In the genomic region with DNA sequence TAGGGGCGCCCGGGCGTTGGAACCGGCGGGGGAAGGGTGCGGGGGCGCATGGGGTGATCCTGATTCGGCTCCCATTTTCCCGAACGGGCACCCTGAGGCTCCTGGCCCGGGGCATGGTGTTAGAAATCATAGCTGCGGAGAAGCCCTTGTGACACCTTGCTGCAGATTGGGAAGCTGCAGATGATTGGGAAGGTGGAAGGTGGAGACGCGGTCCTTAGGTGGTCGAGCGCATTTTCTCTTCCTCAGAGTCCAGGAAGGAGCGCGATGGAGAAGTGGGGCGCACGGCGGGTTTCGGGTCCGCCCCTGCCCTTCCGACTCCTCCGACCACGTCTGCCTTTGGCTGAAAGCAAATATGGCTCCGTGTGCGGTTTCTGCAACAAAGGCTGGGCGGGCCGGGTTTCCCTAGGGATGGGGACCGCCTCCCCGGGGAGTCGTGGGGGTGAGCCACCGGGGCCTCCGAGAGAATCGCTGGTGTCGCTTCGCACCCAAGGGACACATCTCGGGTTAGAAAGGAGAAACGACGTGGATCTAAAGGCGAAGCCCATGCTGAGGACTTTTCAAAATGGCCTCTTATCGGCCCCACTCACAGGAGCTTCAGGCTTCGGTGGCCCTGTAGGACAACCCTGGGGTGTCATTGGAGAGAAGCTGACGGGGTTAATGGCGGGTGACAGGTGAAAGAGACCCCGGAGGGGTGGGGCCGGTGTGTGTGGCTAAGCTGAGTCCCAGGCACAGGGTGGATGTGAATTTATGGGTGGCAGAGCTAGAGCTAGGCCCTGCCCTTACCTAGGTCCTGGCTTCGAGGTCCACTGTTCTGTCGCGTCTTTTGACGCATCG, we compare ENCODE assay signal across 1 cellular context.
A peak's percentile ranks its signal among the peaks of the same experiment; 100 is the strongest.
TF ChIP-seq lines count a peak whose summit lies in the region.

No MANE protein-coding gene starts in this region.

TF ChIP-seq in K562, 482 proteins besides CTCF, POLR2A, EP300 and RAD21 (continued from another document and continues in another):
- TF ChIP-seq ILF3 (IDR thresholded peaks at IDR 0.05; ENCODE audit: borderline replicate concordance), result no peak
- TF ChIP-seq RBFOX2 (IDR thresholded peaks at IDR 0.05; ENCODE audit: low read depth, low read length), result no peak; the same call in none of the 2 replicates
- TF ChIP-seq BCL6 (CRISPR knock-in tag; IDR thresholded peaks at IDR 0.05), result 0 out of 2 replicates have a peak, but pooled peaks have one; percentile 6
- no peak for TF ChIP-seq NCOA2 (IDR thresholded peaks at IDR 0.05; ENCODE audit: partially characterized antibody in 2 of 2)
- TF ChIP-seq RBM25 (IDR thresholded peaks at IDR 0.05; ENCODE audit: low read depth, low read length, severe bottlenecking), result no peak
- no peak for TF ChIP-seq NFYB (IDR thresholded peaks at IDR 0.05; ENCODE audit: extremely low read depth, insufficient read length)
- no peak for TF ChIP-seq MED1 (CRISPR knock-in tag; IDR thresholded peaks at IDR 0.05; ENCODE audit: borderline replicate concordance)
- TF ChIP-seq KAT2B (IDR thresholded peaks at IDR 0.05; ENCODE audit: low read depth, low read length), result no peak
- no peak for TF ChIP-seq TFAM (CRISPR knock-in tag; conservative IDR thresholded peaks at IDR 0.05)
- TF ChIP-seq TOE1 (IDR thresholded peaks at IDR 0.05; ENCODE audit: borderline replicate concordance), result no peak
- TF ChIP-seq TOE1 (CRISPR knock-in tag; IDR thresholded peaks at IDR 0.05; ENCODE audit: borderline replicate concordance, low read depth), result no peak
- TF ChIP-seq, protein P1, sequence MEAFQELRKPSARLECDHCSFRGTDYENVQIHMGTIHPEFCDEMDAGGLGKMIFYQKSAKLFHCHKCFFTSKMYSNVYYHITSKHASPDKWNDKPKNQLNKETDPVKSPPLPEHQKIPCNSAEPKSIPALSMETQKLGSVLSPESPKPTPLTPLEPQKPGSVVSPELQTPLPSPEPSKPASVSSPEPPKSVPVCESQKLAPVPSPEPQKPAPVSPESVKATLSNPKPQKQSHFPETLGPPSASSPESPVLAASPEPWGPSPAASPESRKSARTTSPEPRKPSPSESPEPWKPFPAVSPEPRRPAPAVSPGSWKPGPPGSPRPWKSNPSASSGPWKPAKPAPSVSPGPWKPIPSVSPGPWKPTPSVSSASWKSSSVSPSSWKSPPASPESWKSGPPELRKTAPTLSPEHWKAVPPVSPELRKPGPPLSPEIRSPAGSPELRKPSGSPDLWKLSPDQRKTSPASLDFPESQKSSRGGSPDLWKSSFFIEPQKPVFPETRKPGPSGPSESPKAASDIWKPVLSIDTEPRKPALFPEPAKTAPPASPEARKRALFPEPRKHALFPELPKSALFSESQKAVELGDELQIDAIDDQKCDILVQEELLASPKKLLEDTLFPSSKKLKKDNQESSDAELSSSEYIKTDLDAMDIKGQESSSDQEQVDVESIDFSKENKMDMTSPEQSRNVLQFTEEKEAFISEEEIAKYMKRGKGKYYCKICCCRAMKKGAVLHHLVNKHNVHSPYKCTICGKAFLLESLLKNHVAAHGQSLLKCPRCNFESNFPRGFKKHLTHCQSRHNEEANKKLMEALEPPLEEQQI (IDR thresholded peaks at IDR 0.05), result no peak
- no peak for TF ChIP-seq ARID3B (CRISPR knock-in tag; IDR thresholded peaks at IDR 0.05; ENCODE audit: borderline replicate concordance)
- TF ChIP-seq, protein P2, sequence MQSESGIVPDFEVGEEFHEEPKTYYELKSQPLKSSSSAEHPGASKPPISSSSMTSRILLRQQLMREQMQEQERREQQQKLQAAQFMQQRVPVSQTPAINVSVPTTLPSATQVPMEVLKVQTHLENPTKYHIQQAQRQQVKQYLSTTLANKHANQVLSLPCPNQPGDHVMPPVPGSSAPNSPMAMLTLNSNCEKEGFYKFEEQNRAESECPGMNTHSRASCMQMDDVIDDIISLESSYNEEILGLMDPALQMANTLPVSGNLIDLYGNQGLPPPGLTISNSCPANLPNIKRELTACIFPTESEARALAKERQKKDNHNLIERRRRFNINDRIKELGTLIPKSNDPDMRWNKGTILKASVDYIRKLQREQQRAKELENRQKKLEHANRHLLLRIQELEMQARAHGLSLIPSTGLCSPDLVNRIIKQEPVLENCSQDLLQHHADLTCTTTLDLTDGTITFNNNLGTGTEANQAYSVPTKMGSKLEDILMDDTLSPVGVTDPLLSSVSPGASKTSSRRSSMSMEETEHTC (IDR thresholded peaks at IDR 0.05), result 0 out of 2 replicates have a peak, but pooled peaks have one; percentile 3
- TF ChIP-seq NFE2 (IDR thresholded peaks at IDR 0.05; ENCODE audit: low read depth), result no peak
- no peak for TF ChIP-seq SPI1 (IDR thresholded peaks at IDR 0.05; ENCODE audit: borderline replicate concordance, low read depth, low read length)
- no peak for TF ChIP-seq ZNF165 (CRISPR knock-in tag; IDR thresholded peaks at IDR 0.05; ENCODE audit: borderline replicate concordance)
- TF ChIP-seq, protein P3, sequence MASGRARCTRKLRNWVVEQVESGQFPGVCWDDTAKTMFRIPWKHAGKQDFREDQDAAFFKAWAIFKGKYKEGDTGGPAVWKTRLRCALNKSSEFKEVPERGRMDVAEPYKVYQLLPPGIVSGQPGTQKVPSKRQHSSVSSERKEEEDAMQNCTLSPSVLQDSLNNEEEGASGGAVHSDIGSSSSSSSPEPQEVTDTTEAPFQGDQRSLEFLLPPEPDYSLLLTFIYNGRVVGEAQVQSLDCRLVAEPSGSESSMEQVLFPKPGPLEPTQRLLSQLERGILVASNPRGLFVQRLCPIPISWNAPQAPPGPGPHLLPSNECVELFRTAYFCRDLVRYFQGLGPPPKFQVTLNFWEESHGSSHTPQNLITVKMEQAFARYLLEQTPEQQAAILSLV (tag; IDR thresholded peaks at IDR 0.05), result no peak
- TF ChIP-seq CXXC5 (CRISPR knock-in tag; IDR thresholded peaks at IDR 0.05), result peak; percentile 23; the same call in 1 of the 2 replicates
- no peak for TF ChIP-seq BHLHE40 (IDR thresholded peaks at IDR 0.05; ENCODE audit: low read length)
- TF ChIP-seq, protein P4, sequence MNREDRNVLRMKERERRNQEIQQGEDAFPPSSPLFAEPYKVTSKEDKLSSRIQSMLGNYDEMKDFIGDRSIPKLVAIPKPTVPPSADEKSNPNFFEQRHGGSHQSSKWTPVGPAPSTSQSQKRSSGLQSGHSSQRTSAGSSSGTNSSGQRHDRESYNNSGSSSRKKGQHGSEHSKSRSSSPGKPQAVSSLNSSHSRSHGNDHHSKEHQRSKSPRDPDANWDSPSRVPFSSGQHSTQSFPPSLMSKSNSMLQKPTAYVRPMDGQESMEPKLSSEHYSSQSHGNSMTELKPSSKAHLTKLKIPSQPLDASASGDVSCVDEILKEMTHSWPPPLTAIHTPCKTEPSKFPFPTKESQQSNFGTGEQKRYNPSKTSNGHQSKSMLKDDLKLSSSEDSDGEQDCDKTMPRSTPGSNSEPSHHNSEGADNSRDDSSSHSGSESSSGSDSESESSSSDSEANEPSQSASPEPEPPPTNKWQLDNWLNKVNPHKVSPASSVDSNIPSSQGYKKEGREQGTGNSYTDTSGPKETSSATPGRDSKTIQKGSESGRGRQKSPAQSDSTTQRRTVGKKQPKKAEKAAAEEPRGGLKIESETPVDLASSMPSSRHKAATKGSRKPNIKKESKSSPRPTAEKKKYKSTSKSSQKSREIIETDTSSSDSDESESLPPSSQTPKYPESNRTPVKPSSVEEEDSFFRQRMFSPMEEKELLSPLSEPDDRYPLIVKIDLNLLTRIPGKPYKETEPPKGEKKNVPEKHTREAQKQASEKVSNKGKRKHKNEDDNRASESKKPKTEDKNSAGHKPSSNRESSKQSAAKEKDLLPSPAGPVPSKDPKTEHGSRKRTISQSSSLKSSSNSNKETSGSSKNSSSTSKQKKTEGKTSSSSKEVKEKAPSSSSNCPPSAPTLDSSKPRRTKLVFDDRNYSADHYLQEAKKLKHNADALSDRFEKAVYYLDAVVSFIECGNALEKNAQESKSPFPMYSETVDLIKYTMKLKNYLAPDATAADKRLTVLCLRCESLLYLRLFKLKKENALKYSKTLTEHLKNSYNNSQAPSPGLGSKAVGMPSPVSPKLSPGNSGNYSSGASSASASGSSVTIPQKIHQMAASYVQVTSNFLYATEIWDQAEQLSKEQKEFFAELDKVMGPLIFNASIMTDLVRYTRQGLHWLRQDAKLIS (CRISPR knock-in tag; IDR thresholded peaks at IDR 0.05), result no peak
- no peak for TF ChIP-seq TAL1 (IDR thresholded peaks at IDR 0.05)
- peak; percentile 1 to 45; a peak in 1 of 4 replicates for TF ChIP-seq MLLT1 (IDR thresholded peaks at IDR 0.05)
- TF ChIP-seq, protein P5, sequence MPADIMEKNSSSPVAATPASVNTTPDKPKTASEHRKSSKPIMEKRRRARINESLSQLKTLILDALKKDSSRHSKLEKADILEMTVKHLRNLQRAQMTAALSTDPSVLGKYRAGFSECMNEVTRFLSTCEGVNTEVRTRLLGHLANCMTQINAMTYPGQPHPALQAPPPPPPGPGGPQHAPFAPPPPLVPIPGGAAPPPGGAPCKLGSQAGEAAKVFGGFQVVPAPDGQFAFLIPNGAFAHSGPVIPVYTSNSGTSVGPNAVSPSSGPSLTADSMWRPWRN (IDR thresholded peaks at IDR 0.05; ENCODE audit: low read depth), result no peak
- TF ChIP-seq HDAC1 (IDR thresholded peaks at IDR 0.05), result no peak
- TF ChIP-seq, protein P6, sequence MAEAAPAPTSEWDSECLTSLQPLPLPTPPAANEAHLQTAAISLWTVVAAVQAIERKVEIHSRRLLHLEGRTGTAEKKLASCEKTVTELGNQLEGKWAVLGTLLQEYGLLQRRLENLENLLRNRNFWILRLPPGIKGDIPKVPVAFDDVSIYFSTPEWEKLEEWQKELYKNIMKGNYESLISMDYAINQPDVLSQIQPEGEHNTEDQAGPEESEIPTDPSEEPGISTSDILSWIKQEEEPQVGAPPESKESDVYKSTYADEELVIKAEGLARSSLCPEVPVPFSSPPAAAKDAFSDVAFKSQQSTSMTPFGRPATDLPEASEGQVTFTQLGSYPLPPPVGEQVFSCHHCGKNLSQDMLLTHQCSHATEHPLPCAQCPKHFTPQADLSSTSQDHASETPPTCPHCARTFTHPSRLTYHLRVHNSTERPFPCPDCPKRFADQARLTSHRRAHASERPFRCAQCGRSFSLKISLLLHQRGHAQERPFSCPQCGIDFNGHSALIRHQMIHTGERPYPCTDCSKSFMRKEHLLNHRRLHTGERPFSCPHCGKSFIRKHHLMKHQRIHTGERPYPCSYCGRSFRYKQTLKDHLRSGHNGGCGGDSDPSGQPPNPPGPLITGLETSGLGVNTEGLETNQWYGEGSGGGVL (CRISPR knock-in tag; IDR thresholded peaks at IDR 0.05), result no peak
- TF ChIP-seq NFE2L1 (tag; IDR thresholded peaks at IDR 0.05; ENCODE audit: borderline replicate concordance, low read depth), result no peak
- TF ChIP-seq, protein P7, sequence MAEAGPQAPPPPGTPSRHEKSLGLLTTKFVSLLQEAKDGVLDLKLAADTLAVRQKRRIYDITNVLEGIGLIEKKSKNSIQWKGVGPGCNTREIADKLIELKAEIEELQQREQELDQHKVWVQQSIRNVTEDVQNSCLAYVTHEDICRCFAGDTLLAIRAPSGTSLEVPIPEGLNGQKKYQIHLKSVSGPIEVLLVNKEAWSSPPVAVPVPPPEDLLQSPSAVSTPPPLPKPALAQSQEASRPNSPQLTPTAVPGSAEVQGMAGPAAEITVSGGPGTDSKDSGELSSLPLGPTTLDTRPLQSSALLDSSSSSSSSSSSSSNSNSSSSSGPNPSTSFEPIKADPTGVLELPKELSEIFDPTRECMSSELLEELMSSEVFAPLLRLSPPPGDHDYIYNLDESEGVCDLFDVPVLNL (CRISPR knock-in tag; IDR thresholded peaks at IDR 0.05; ENCODE audit: low read depth), result no peak
- no peak for TF ChIP-seq FOXK2 (conservative IDR thresholded peaks at IDR 0.05 in 1 of 2, IDR thresholded peaks at IDR 0.05 in 1 of 2; ENCODE audit: low read depth in 2 of 2)
- no peak; the same call in 1 of the 2 replicates for TF ChIP-seq PRMT5 (CRISPR knock-in tag; IDR thresholded peaks at IDR 0.05)
- no peak for TF ChIP-seq RBM17 (IDR thresholded peaks at IDR 0.05; ENCODE audit: borderline replicate concordance, low read depth, low read length)
- TF ChIP-seq, protein P8, sequence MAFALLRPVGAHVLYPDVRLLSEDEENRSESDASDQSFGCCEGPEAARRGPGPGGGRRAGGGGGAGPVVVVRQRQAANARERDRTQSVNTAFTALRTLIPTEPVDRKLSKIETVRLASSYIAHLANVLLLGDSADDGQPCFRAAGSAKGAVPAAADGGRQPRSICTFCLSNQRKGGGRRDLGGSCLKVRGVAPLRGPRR (CRISPR knock-in tag; IDR thresholded peaks at IDR 0.05), result no peak
- peak; percentile 86 for TF ChIP-seq NFRKB (IDR thresholded peaks at IDR 0.05; ENCODE audit: low read depth)
- TF ChIP-seq, protein P9, sequence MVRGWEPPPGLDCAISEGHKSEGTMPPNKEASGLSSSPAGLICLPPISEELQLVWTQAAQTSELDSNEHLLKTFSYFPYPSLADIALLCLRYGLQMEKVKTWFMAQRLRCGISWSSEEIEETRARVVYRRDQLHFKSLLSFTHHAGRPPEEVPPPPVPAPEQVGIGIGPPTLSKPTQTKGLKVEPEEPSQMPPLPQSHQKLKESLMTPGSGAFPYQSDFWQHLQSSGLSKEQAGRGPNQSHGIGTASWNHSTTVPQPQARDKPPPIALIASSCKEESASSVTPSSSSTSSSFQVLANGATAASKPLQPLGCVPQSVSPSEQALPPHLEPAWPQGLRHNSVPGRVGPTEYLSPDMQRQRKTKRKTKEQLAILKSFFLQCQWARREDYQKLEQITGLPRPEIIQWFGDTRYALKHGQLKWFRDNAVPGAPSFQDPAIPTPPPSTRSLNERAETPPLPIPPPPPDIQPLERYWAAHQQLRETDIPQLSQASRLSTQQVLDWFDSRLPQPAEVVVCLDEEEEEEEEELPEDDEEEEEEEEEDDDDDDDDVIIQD (CRISPR knock-in tag; IDR thresholded peaks at IDR 0.05), result no peak
- no peak for TF ChIP-seq ZC3H4 (CRISPR knock-in tag; IDR thresholded peaks at IDR 0.05; ENCODE audit: borderline replicate concordance)
- TF ChIP-seq ZNF184 (CRISPR knock-in tag; IDR thresholded peaks at IDR 0.05), result no peak
- no peak for TF ChIP-seq PTRF (tag; IDR thresholded peaks at IDR 0.05)
- TF ChIP-seq ZNF232 (CRISPR knock-in tag; IDR thresholded peaks at IDR 0.05), result no peak
- TF ChIP-seq ZNF445 (CRISPR knock-in tag; IDR thresholded peaks at IDR 0.05; ENCODE audit: low read depth), result no peak
- no peak for TF ChIP-seq ZZZ3 (IDR thresholded peaks at IDR 0.05)
- no peak for TF ChIP-seq ZNF174 (CRISPR knock-in tag; IDR thresholded peaks at IDR 0.05)
- peak; percentile 45; the same call in 1 of the 2 replicates for TF ChIP-seq SMAD4 (CRISPR knock-in tag; conservative IDR thresholded peaks at IDR 0.05)
